17 cellular contexts compared by ENCODE assay signal in the genomic region with DNA sequence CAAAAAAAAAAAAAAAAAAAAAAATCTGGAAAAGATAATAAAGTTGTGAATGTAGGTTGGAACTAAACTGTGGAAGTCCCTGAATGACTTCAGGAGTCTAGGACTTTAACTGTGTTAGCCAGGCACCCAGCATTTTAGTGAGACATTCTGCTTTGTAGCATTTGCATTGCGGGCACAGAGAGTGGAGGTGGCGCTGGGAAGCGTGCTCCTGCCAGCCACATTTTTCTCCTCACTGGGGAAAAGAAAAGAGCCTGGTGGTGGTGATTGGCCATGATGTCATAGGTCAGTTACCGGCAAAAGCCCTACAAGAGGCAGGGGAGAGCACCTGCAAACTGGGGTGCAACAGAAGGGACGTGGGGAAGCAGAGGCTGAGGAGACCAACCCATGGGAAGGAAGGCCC.
"Had no signal": no experiment of that assay in that cellular context is flagged by ENCODE, and none has a peak within 500 bp of the region (broad histone marks: within the 10 kb centered on the region; RNA-seq: fewer than 3 reads in every experiment).

No MANE protein-coding gene starts in this region.

- ATAC-seq: K562 had no signal

- H3K4me1 Mint-ChIP-seq: IgD-negative memory B cell had no signal

- H3K4me3 Mint-ChIP-seq: IgD-negative memory B cell had no signal

- H3K27me3 Mint-ChIP-seq: IgD-negative memory B cell had no signal

- DNase-seq: Kasumi-1, MM.1S, NCI-H1092 treated with DMSO at 0.1 percent for 48 hours, NCI-H1436, NCI-H187, NCI-H2029 treated with DMSO at 0.1 percent for 48 hours, NCI-H2171 treated with DMSO at 0.1 percent for 48 hours, NCI-H345, NCI-H446 treated with DMSO at 0.1 percent for 48 hours, NCI-H524, NCI-H69, NCI-H774, Right ventricle myocardium superior, RPMI8226, SIG-M5 had no signal

- H3K9me3 Mint-ChIP-seq: IgD-negative memory B cell had no signal
